20 cellular contexts compared by ENCODE assay signal in the genomic region with DNA sequence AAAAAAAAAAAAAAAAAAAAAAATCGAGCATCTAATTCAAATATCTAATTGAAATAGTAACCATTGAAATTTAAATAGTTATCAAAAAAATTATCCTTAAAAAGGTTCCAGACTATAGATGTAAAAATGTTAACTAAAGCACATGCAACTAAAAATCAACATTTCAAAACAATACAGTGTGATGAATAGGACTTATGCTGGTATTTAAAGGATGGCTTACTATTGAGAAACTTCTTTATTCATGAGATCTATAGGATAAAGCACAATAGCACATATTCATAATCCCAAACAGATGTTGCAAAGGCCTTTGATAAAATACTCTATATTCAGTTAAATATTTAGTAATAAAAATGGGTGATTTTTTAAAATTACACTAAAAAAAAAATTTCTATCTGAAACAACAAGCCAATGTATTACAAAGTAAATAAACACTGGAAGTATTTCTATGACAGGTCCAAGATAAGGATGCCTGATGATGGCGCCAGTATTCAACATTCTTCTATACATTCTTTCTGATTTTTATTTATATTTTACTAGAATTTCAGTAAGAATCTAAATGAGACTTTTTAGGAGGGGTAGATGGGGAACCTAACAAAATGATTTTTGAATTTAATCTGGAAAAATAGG. TPM values are rescaled to one million over a fixed set of nuclear protein-coding genes. Genes with fewer than 3 reads are reported as not detected.
A peak's percentile ranks its signal among the peaks of the same experiment; 100 is the strongest.
DNase-seq lines count a peak whose midpoint lies in the region; ATAC-seq, FAIRE-seq and TF ChIP-seq lines count a peak whose summit lies in the region.
"Had no signal": no experiment of that assay in that cellular context is flagged by ENCODE, and none has a peak within 500 bp of the region (broad histone marks: within the 10 kb centered on the region; RNA-seq: fewer than 3 reads in every experiment).

No MANE protein-coding gene starts in this region.

- H3K4me3 Mint-ChIP-seq in GM23338, result no peak overlapping the region
- H3K4me3 Mint-ChIP-seq: IgD-negative memory B cell, T-cell had no signal

- H3K79me2 ChIP-seq in GM23338 (replicated peaks; ENCODE audit: insufficient read depth), result no peaks in the 10 kb centered on the region

- ATAC-seq in GM18517 (IDR thresholded peaks at IDR 0.05; ENCODE audit: unreplicated experiment) (no peak), Right ventricle myocardium superior (ENCODE audit: poor library complexity) (no peak), GM23338 (no peak)
- ATAC-seq: T-cell had no signal

- H3K4me1 ChIP-seq in A673 (ENCODE audit: insufficient read depth, low read length, poor library complexity, severe bottlenecking) (no peaks in the 10 kb centered on the region), GM23338 (ENCODE audit: insufficient read depth) (no peaks in the 10 kb centered on the region)

- no peaks in the 10 kb centered on the region for H3F3A ChIP-seq in GM23338 (replicated peaks; ENCODE audit: low read depth)

- H2AFZ ChIP-seq in GM23338, result no peak overlapping the region

- POLR2A ChIA-PET in A673 (lab: Charles Lee; ENCODE audit: low non-redundant PET), result no interaction called here

- no peaks in the 10 kb centered on the region for H4K20me1 ChIP-seq in GM23338 (replicated peaks; ENCODE audit: insufficient read depth)

- H3K4me1 Mint-ChIP-seq in GM23338, result no peaks in the 10 kb centered on the region
- H3K4me1 Mint-ChIP-seq: T-cell had no signal

- intact Hi-C loops in A673 (cut with micrococcal nuclease; ENCODE audit: unreplicated experiment), result loop anchor here (10.0 kb wide), 1 partner anchor 110 kb away; no protein-coding TSS in a partner anchor
- intact Hi-C loops in Right ventricle myocardium superior (cut with DNase I), result no loop called here

- no peak overlapping the region for H3K4me2 ChIP-seq in GM23338

- H3K36me3 ChIP-seq in A673 (ENCODE audit: insufficient read depth, low read length, poor library complexity, severe bottlenecking) (no peaks in the 10 kb centered on the region), GM23338 (ENCODE audit: insufficient read depth) (no peaks in the 10 kb centered on the region)

- no peaks in the 10 kb centered on the region for H3K27me3 ChIP-seq in A673 (replicated peaks; ENCODE audit: insufficient read depth, low read depth, low read length, poor library complexity)
- no peaks in the 10 kb centered on the region for H3K27me3 ChIP-seq in GM23338 (ENCODE audit: insufficient read depth)

- H3K9me2 ChIP-seq in GM23338 (ENCODE audit: insufficient read depth), result no peaks in the 10 kb centered on the region

- H3K9me3 ChIP-seq in A673 (ENCODE audit: low read depth, low read length, poor library complexity, severe bottlenecking), result no peaks in the 10 kb centered on the region

- CTCF ChIA-PET in A673 (lab: Charles Lee), result no interaction called here

- H3K27ac Mint-ChIP-seq in GM23338, result no peak overlapping the region
- H3K27ac Mint-ChIP-seq: IgD-negative memory B cell, T-cell had no signal

- no TSS peak for BruUV-seq in A673 (replicated peaks; lab: Mats Ljungman, UMichigan)

- H3K4me3 ChIP-seq in A673 (ENCODE audit: low read depth, low read length, poor library complexity, severe bottlenecking), result no peak overlapping the region
- no peak overlapping the region for H3K4me3 ChIP-seq in choroid plexus epithelial cell (ENCODE audit: low read depth, low read length)
- no peak overlapping the region for H3K4me3 ChIP-seq in GM23338
- H3K4me3 ChIP-seq: SK-N-MC had no signal

- peak; percentile 3 for FAIRE-seq in frontal cortex (lab: Jason Lieb, UNC)
- FAIRE-seq: RCC 7860 had no signal

- DNase-seq in A673 (ENCODE audit: low spot score) (no peak), LHCN-M2 (ENCODE audit: low read depth) (peak; percentile 27), choroid plexus epithelial cell (ENCODE audit: low read depth) (peak; percentile 45), frontal cortex (ENCODE audit: low spot score in 2 of 2) (no peak), Right ventricle myocardium superior (no peak), GM23338 (ENCODE audit: low spot score) (no peak)
- DNase-seq: ACHN, GOT3, NCI-H1105, NCI-H2081, NCI-H2171 treated with DMSO at 0.1 percent for 48 hours, NCI-H446 treated with DMSO at 0.1 percent for 48 hours, NCI-H69, SHP77, T-cell had no signal

- H3K27ac ChIP-seq in A673 (ENCODE audit: low read depth, low read length, poor library complexity, severe bottlenecking) (no peak overlapping the region), GM23338 (ENCODE audit: low read depth) (no peak overlapping the region)
- H3K27ac ChIP-seq: C4-2B, SK-N-MC had no signal

- peak; percentile 45; the same call in 1 of the 2 replicates for TF ChIP-seq CTCF in A673 (conservative IDR thresholded peaks at IDR 0.05; ENCODE audit: low read depth, low read length)
- TF ChIP-seq CTCF in choroid plexus epithelial cell (conservative IDR thresholded peaks at IDR 0.05; ENCODE audit: low read depth, low read length), result no peak
- no peak; a peak in 1 of 4 replicates for TF ChIP-seq CTCF in GM23338 (conservative IDR thresholded peaks at IDR 0.05; ENCODE audit: low read depth in 2 of 2)

- peaks cover 3% of the 10 kb centered on the region for H3K27me3 Mint-ChIP-seq in GM23338 (ENCODE audit: insufficient read depth, low read depth, poor library complexity)
- H3K27me3 Mint-ChIP-seq: IgD-negative memory B cell had no signal

- H3K36me3 Mint-ChIP-seq in GM23338 (ENCODE audit: low read depth), result no peaks in the 10 kb centered on the region
- H3K36me3 Mint-ChIP-seq: IgD-negative memory B cell, T-cell had no signal

- H3K9me3 Mint-ChIP-seq in GM23338, result no peaks in the 10 kb centered on the region
- H3K9me3 Mint-ChIP-seq: T-cell had no signal

TF ChIP-seq in GM23338, 12 proteins besides CTCF, POLR2A, EP300 and RAD21:
- TF ChIP-seq ETS1 (IDR thresholded peaks at IDR 0.05), result no peak
- TF ChIP-seq CREB1 (CRISPR knock-in tag; IDR thresholded peaks at IDR 0.05; ENCODE audit: low read depth), result no peak
- TF ChIP-seq JUNB (IDR thresholded peaks at IDR 0.05; ENCODE audit: unreplicated experiment), result no peak
- TF ChIP-seq STAT1 (IDR thresholded peaks at IDR 0.05; ENCODE audit: unreplicated experiment), result no peak
- no peak for TF ChIP-seq POLR2AphosphoS5 (IDR thresholded peaks at IDR 0.05; ENCODE audit: low read depth)
- no peak for TF ChIP-seq EZH2phosphoT487 (IDR thresholded peaks at IDR 0.05; ENCODE audit: unreplicated experiment)
- TF ChIP-seq ZNF114 (CRISPR knock-in tag; IDR thresholded peaks at IDR 0.05), result no peak

RNA-seq across cellular contexts. Expression of gene DCLK2, which starts 26.3 kb away (rescaled TPM):
- total RNA-seq in A673 (2021) (4.9 and 6.7 TPM in 2 replicates), LHCN-M2 (2014; rRNA removed) (2.8 and 2.9 TPM in 2 replicates), frontal cortex (75.4 TPM), Right ventricle myocardium superior (19.9 TPM)
- polyA plus RNA-seq in LHCN-M2 (2012), result 12.3 TPM
- 0.49 and 0.58 TPM in 2 replicates for total RNA-seq in GM23338 (2014; rRNA removed; shearing (Covaris generic))
- polyA plus RNA-seq in GM23338 (2016; fragmentation: Nextera tagmentation; extraction: Ambion mirVana), result 0.23 TPM in 1 of 2 replicates, not detected in the other

Comparison
In these comparisons a context has a peak if more than half of its experiments do, and no peak if none do; other contexts are left out.
1. DNase-seq: peak in LHCN-M2 (single experiment) and choroid plexus epithelial cell (single experiment); none in A673 (single experiment), frontal cortex (0 of 2), Right ventricle myocardium superior (single experiment) and GM23338 (single experiment).